Comparison of ENCODE assay signal across 9 cellular contexts in the genomic region with DNA sequence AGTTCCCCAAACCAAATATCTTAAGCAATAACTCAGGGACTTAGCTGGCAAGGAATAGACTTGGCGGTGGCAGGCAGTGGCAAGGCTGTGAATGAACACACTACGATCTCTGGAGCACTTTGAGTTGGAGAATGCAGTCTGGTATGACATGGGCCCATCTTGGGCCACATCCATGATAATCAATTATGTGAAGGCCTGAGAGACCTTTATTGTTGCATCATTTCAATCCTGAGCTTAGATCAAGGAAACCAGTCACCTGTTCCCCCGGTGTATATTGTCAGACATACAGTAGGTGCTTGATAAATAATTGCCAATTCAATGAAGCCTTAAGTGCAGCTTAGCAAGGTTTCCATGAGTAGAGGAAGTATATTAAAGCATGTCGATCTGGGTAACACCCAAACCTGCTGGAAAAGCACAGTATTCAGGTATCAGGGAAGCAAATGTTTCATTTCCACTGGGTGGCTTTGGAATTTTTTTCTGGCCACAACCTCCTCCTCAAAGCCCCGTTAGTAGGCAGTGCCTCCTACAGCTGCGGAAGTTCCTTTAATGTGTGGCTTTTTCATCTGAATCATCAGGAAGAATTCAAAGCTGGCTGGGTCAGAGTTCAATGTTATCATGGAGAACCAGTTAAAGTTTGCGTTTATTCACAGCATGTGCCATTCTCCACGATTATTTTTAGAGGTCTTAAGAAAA. TPM values are rescaled to one million over a fixed set of nuclear protein-coding genes. Genes with fewer than 3 reads are reported as not detected.
A peak's percentile ranks its signal among the peaks of the same experiment; 100 is the strongest.
DNase-seq lines count a peak whose midpoint lies in the region; FAIRE-seq and TF ChIP-seq lines count a peak whose summit lies in the region.
"Had no signal": no experiment of that assay in that cellular context is flagged by ENCODE, and none has a peak within 500 bp of the region (broad histone marks: within the 10 kb centered on the region; RNA-seq: fewer than 3 reads in every experiment).

No MANE protein-coding gene starts in this region.

- H3K4me3 ChIP-seq in bronchial epithelial cell (ENCODE audit: low read depth, low read length), result no peak overlapping the region
- H3K4me3 ChIP-seq in osteoblast (ENCODE audit: insufficient read depth, low read length), result no peak overlapping the region

- no peaks in the 10 kb centered on the region for H3K79me2 ChIP-seq in osteoblast (ENCODE audit: insufficient read depth, low read length)

- DNase-seq in NOMO-1 (lab: John Stamatoyannopoulos, UW; ENCODE audit: unreplicated experiment in 2 of 2) (peak; percentile 7 to 18), NOMO-1 treated with dmso at 0.1 percent for 144 hours (lab: John Stamatoyannopoulos, UW; ENCODE audit: unreplicated experiment) (no peak), NCI-H226 (peak; percentile 89), bronchial epithelial cell (ENCODE audit: low read depth) (peak; percentile 44), osteoblast (ENCODE audit: insufficient read length, low spot score, missing footprints) (no peak), NCI-H446 treated with DMSO at 0.1 percent for 48 hours (lab: John Stamatoyannopoulos, UW) (no peak), globus pallidus (ENCODE audit: low spot score) (no peak), DMS 273 (lab: John Stamatoyannopoulos, UW; ENCODE audit: unreplicated experiment) (no peak)

- H4K20me1 ChIP-seq in osteoblast (ENCODE audit: insufficient read depth, low read length), result no peaks in the 10 kb centered on the region

- H2AFZ ChIP-seq in osteoblast (ENCODE audit: low read length), result peak overlapping the region; percentile 33

- TF ChIP-seq CTCF in bronchial epithelial cell (IDR thresholded peaks at IDR 0.05; ENCODE audit: insufficient read depth, low read length, severe bottlenecking) (no peak), osteoblast (IDR thresholded peaks at IDR 0.05; ENCODE audit: extremely low read depth, low read depth, low read length) (no peak)

- H3K27me3 ChIP-seq in bronchial epithelial cell (ENCODE audit: control insufficient read depth, insufficient read depth, low read length) (no peaks in the 10 kb centered on the region), osteoblast (ENCODE audit: insufficient read depth, low read length) (no peaks in the 10 kb centered on the region)

- H3K36me3 ChIP-seq in bronchial epithelial cell (ENCODE audit: control insufficient read depth, insufficient read depth, low read length) (no peaks in the 10 kb centered on the region), osteoblast (ENCODE audit: insufficient read depth, low read length) (no peaks in the 10 kb centered on the region)

- H3K4me2 ChIP-seq in osteoblast (ENCODE audit: insufficient read depth, low read length), result peak overlapping the region; percentile 60

- no peak for FAIRE-seq in bronchial epithelial cell (lab: Jason Lieb, UNC)

- peak overlapping the region; percentile 81 for H3K27ac ChIP-seq in osteoblast (ENCODE audit: low read depth, low read length)
- H3K27ac ChIP-seq: 22Rv1 had no signal

- no peaks in the 10 kb centered on the region for H3K9me3 ChIP-seq in osteoblast (ENCODE audit: low read depth, low read length)

- peaks cover 45% of the 10 kb centered on the region for H3K4me1 ChIP-seq in osteoblast (ENCODE audit: insufficient read depth, low read length)

RNA-seq across cellular contexts. Expression of a gene that starts 10.2 kb away (rescaled TPM):
- total RNA-seq in bronchial epithelial cell, result 0.13 TPM in 1 of 2 replicates, not detected in the other
- under 0.01 TPM in 2 replicates for total RNA-seq in osteoblast

RNA-seq across cellular contexts. Expression of a gene that starts 29.8 kb away (rescaled TPM):
- total RNA-seq in bronchial epithelial cell (21.9 and 22.4 TPM in 2 replicates), osteoblast (25.0 and 26.8 TPM in 2 replicates)

RNA-seq across cellular contexts. Expression of a gene that starts 30.3 kb away (rescaled TPM):
- total RNA-seq in bronchial epithelial cell, result 1.6 and 2.6 TPM in 2 replicates
- 4.7 and 8.0 TPM in 2 replicates for total RNA-seq in osteoblast

RNA-seq across cellular contexts. Expression of a gene that starts 46.1 kb away (rescaled TPM):
- 60.0 and 83.6 TPM in 2 replicates for total RNA-seq in bronchial epithelial cell
- 69.1 and 69.8 TPM in 2 replicates for total RNA-seq in osteoblast

Comparison
In these comparisons a context has a peak if more than half of its experiments do, and no peak if none do; other contexts are left out.
1. DNase-seq: peak in NOMO-1 (2 of 2), NCI-H226 (single experiment) and bronchial epithelial cell (single experiment); none in NOMO-1 treated with dmso at 0.1 percent for 144 hours (single experiment), osteoblast (single experiment), NCI-H446 treated with DMSO at 0.1 percent for 48 hours (single experiment), globus pallidus (single experiment) and DMS 273 (single experiment).